In the genomic region with DNA sequence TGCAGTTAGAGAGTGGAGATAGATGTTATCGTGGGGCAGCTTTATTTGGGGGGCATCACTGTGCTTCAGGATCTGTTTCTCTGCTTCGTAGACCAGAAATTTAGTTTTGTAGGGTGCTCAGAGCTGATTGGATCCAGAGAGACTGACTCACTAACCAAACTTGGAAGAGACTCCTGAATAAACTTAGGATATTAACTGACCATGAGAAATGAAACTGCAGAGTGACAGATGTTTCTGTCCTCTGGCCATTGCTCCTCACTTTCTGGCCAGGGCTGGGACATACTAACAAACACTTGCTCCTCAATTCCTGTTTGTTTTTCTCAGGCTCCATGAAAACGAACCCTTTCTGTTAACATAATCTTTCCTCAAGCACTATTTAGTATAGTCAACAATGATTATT, we compare ENCODE assay signal across 1 cellular context.
TF ChIP-seq lines count a peak whose summit lies in the region.

No MANE protein-coding gene starts in this region.

TF ChIP-seq in IMR-90, 13 proteins besides CTCF, POLR2A, EP300 and RAD21:
- TF ChIP-seq FOS (IDR thresholded peaks at IDR 0.05; ENCODE audit: low read depth, low read length) (no peak), SMC3 (IDR thresholded peaks at IDR 0.05; ENCODE audit: low read depth, low read length) (no peak), MAZ (IDR thresholded peaks at IDR 0.05; ENCODE audit: borderline replicate concordance, low read depth, low read length) (no peak), BHLHE40 (IDR thresholded peaks at IDR 0.05; ENCODE audit: low read depth, low read length) (no peak), MAFK (IDR thresholded peaks at IDR 0.05; ENCODE audit: low read depth, low read length) (no peak), CHD1 (IDR thresholded peaks at IDR 0.05; ENCODE audit: low read depth, low read length) (no peak)
